1 cellular context compared by ENCODE assay signal in genomic region chr2:66569321-66569851, GRCh38.
A peak's percentile ranks its signal among the peaks of the same experiment; 100 is the strongest.
TF ChIP-seq lines count a peak whose summit lies in the region.

No MANE protein-coding gene starts in this region.

TF ChIP-seq in K562, 482 proteins besides CTCF, POLR2A, EP300 and RAD21 (continued from another document and continues in another):
- TF ChIP-seq CREB3L1 (IDR thresholded peaks at IDR 0.05; ENCODE audit: borderline replicate concordance, low read depth) (no peak), MAFG (tag; conservative IDR thresholded peaks at IDR 0.05) (no peak), TAF9B (IDR thresholded peaks at IDR 0.05; ENCODE audit: partially characterized antibody) (no peak), RBM17 (IDR thresholded peaks at IDR 0.05; ENCODE audit: borderline replicate concordance, low read depth, low read length) (no peak), MTA3 (IDR thresholded peaks at IDR 0.05; ENCODE audit: borderline replicate concordance) (no peak), ELF1 (tag; IDR thresholded peaks at IDR 0.05) (no peak), ZNF75A (CRISPR knock-in tag; IDR thresholded peaks at IDR 0.05) (no peak), MXI1 (IDR thresholded peaks at IDR 0.05; ENCODE audit: low read depth, low read length) (0 out of 2 replicates have a peak, but pooled peaks have one; percentile 38), PHB (CRISPR knock-in tag; IDR thresholded peaks at IDR 0.05) (no peak), USF2 (CRISPR knock-in tag; IDR thresholded peaks at IDR 0.05) (0 out of 2 replicates have a peak, but pooled peaks have one; percentile 18), TAF7 (tag; IDR thresholded peaks at IDR 0.05) (no peak), ZNF175 (CRISPR knock-in tag; IDR thresholded peaks at IDR 0.05; ENCODE audit: low read depth) (no peak), NCOA2 (IDR thresholded peaks at IDR 0.05; ENCODE audit: partially characterized antibody in 2 of 2) (no peak), CSDE1 (IDR thresholded peaks at IDR 0.05) (peak in 1 of 2 experiments; percentile 75; a peak in 2 of 4 replicates), JUND (IDR thresholded peaks at IDR 0.05; ENCODE audit: borderline replicate concordance, low read depth, low read length) (peak; percentile 24; the same call in 1 of the 2 replicates), JUND (tag; IDR thresholded peaks at IDR 0.05; ENCODE audit: borderline replicate concordance, low read depth, low read length) (no peak; the same call in 2 of the 3 replicates), ZNF444 (CRISPR knock-in tag; IDR thresholded peaks at IDR 0.05) (no peak), THRAP3 (IDR thresholded peaks at IDR 0.05; ENCODE audit: borderline replicate concordance) (no peak), ZNF589 (CRISPR knock-in tag; IDR thresholded peaks at IDR 0.05; ENCODE audit: low read depth) (no peak), NKRF (IDR thresholded peaks at IDR 0.05; ENCODE audit: borderline replicate concordance) (no peak), ZNF395 (CRISPR knock-in tag; IDR thresholded peaks at IDR 0.05) (no peak), ZNF347 (CRISPR knock-in tag; IDR thresholded peaks at IDR 0.05; ENCODE audit: low read depth) (no peak), PPARD (CRISPR knock-in tag; IDR thresholded peaks at IDR 0.05) (no peak), ZNF140 (CRISPR knock-in tag; IDR thresholded peaks at IDR 0.05) (no peak), ZBTB12 (CRISPR knock-in tag; IDR thresholded peaks at IDR 0.05) (no peak), POLR2AphosphoS2 (IDR thresholded peaks at IDR 0.05; ENCODE audit: low read length) (no peak), FOXK1 (CRISPR knock-in tag; IDR thresholded peaks at IDR 0.05; ENCODE audit: borderline replicate concordance) (no peak), SOX6 (IDR thresholded peaks at IDR 0.05) (0 out of 2 replicates have a peak, but pooled peaks have one; percentile 27), MYC (IDR thresholded peaks at IDR 0.05; ENCODE audit: low read depth, low read length) (0 out of 2 replicates have a peak, but pooled peaks have one; percentile 19), MYC (CRISPR knock-in tag; IDR thresholded peaks at IDR 0.05; ENCODE audit: borderline replicate concordance, low read depth) (no peak), YBX1 (IDR thresholded peaks at IDR 0.05) (no peak), CHD4 (IDR thresholded peaks at IDR 0.05; ENCODE audit: insufficient read depth, insufficient replicate concordance, low read depth, low read length, poor library complexity, severe bottlenecking) (no peak), SETDB1 (IDR thresholded peaks at IDR 0.05; ENCODE audit: low read length) (no peak), CREM (IDR thresholded peaks at IDR 0.05; ENCODE audit: low read depth) (0 out of 2 replicates have a peak, but pooled peaks have one; percentile 5), TAF1 (IDR thresholded peaks at IDR 0.05; ENCODE audit: control insufficient read depth, extremely low read depth, insufficient read depth, low read length, severe bottlenecking) (no peak), STAT5B (CRISPR knock-in tag; IDR thresholded peaks at IDR 0.05) (no peak), ARHGAP35 (IDR thresholded peaks at IDR 0.05; ENCODE audit: partially characterized antibody) (no peak), TEAD2 (tag; IDR thresholded peaks at IDR 0.05) (no peak), RBM25 (IDR thresholded peaks at IDR 0.05; ENCODE audit: low read depth, low read length, severe bottlenecking) (no peak), ZNF134 (CRISPR knock-in tag; conservative IDR thresholded peaks at IDR 0.05) (no peak), MBD1 (CRISPR knock-in tag; IDR thresholded peaks at IDR 0.05) (no peak), RFX1 (IDR thresholded peaks at IDR 0.05) (peak; percentile 98), ZNF76 (CRISPR knock-in tag; IDR thresholded peaks at IDR 0.05; ENCODE audit: borderline replicate concordance) (no peak), JUN (IDR thresholded peaks at IDR 0.05; ENCODE audit: borderline replicate concordance, low read depth, low read length) (no peak), JUN (CRISPR knock-in tag; IDR thresholded peaks at IDR 0.05; ENCODE audit: borderline replicate concordance) (no peak), TEAD1 (CRISPR knock-in tag; IDR thresholded peaks at IDR 0.05) (no peak), KAT8 (IDR thresholded peaks at IDR 0.05; ENCODE audit: low read depth) (no peak), NFIC (IDR thresholded peaks at IDR 0.05) (no peak), ZNF3 (CRISPR knock-in tag; IDR thresholded peaks at IDR 0.05) (no peak), SPI1 (IDR thresholded peaks at IDR 0.05; ENCODE audit: borderline replicate concordance, low read depth, low read length) (no peak), ZNF766 (CRISPR knock-in tag; conservative IDR thresholded peaks at IDR 0.05) (no peak), VEZF1 (CRISPR knock-in tag; IDR thresholded peaks at IDR 0.05) (peak; percentile 59; the same call in 1 of the 2 replicates), RAD51 (IDR thresholded peaks at IDR 0.05; ENCODE audit: borderline replicate concordance, low read depth) (peak; percentile 50), PBX2 (CRISPR knock-in tag; IDR thresholded peaks at IDR 0.05; ENCODE audit: low read depth) (no peak), PBX2 (tag; conservative IDR thresholded peaks at IDR 0.05; ENCODE audit: low read depth) (peak; percentile 96), IRF1 (CRISPR knock-in tag; IDR thresholded peaks at IDR 0.05; ENCODE audit: borderline replicate concordance) (no peak), ZFP36 (IDR thresholded peaks at IDR 0.05; ENCODE audit: low read depth, low read length, partially characterized antibody) (no peak), ZBTB1 (CRISPR knock-in tag; IDR thresholded peaks at IDR 0.05; ENCODE audit: borderline replicate concordance, low read depth) (no peak), ATF3 (IDR thresholded peaks at IDR 0.05) (peak; percentile 21; the same call in 1 of the 2 replicates), ATF3 (CRISPR knock-in tag; conservative IDR thresholded peaks at IDR 0.05) (no peak), GATAD2B (IDR thresholded peaks at IDR 0.05; ENCODE audit: borderline replicate concordance) (no peak), PYGO2 (tag; IDR thresholded peaks at IDR 0.05) (no peak), FOXP1 (CRISPR knock-in tag; IDR thresholded peaks at IDR 0.05) (no peak), HLTF (IDR thresholded peaks at IDR 0.05) (no peak)
